In genomic region chr10:80253266-80253962, GRCh38 we compare ENCODE assay signal across 11 cellular contexts. TPM values are rescaled to one million over a fixed set of nuclear protein-coding genes. Genes with fewer than 3 reads are reported as not detected.
A peak's percentile ranks its signal among the peaks of the same experiment; 100 is the strongest.
DNase-seq lines count a peak whose midpoint lies in the region; ATAC-seq, FAIRE-seq and TF ChIP-seq lines count a peak whose summit lies in the region.
"Had no signal": no experiment of that assay in that cellular context is flagged by ENCODE, and none has a peak within 500 bp of the region (broad histone marks: within the 10 kb centered on the region; RNA-seq: fewer than 3 reads in every experiment).

No MANE protein-coding gene starts in this region.

- no peak for TF ChIP-seq CTCF in natural killer cell (IDR thresholded peaks at IDR 0.05)
- no peak for TF ChIP-seq CTCF in GM13977 (IDR thresholded peaks at IDR 0.05; ENCODE audit: extremely low read depth, insufficient read depth, missing control alignments)

- intact Hi-C loops in natural killer cell (cut with micrococcal nuclease) = no loop called here

- peak overlapping the region in 1 of 2 donors; percentile 66 for H3K27ac Mint-ChIP-seq in natural killer cell

- H3K27me3 Mint-ChIP-seq in natural killer cell (ENCODE audit: low read depth in 2 of 2) = peaks cover 5 to 13% of the 10 kb centered on the region in 2 donors

- no peak for FAIRE-seq in GM12891 (lab: Jason Lieb, UNC)

- H3K4me3 Mint-ChIP-seq in natural killer cell = peak overlapping the region; percentile 6

- peak; percentile 53 for DNase-seq in DMS53 (lab: John Stamatoyannopoulos, UW)
- no peak for DNase-seq in DMS53 treated with DMSO at 0.1 percent for 48 hours (lab: John Stamatoyannopoulos, UW; ENCODE audit: unreplicated experiment)
- no peak for DNase-seq in natural killer cell
- no peak for DNase-seq in GM12891 (ENCODE audit: insufficient read length, low spot score)
- DNase-seq in GM13977 (ENCODE audit: low spot score) = no peak
- DNase-seq in activated T-cell treated with anti-CD3 and anti-CD28 coated beads, Interleukin-2, amount 50 U/mL, for 48 hours = no peak
- DNase-seq: psoas muscle had no signal

- H3K36me3 Mint-ChIP-seq in natural killer cell = no peaks in the 10 kb centered on the region

- H3K9me3 Mint-ChIP-seq in natural killer cell = no peaks in the 10 kb centered on the region

- in situ Hi-C loops in GM13977 (cut with MboI; ENCODE audit: low pct_unique_long_range_greater_than_20kb, low sequenced_read_pairs, unreplicated experiment) = no loop called here

- ATAC-seq in GM21825 (IDR thresholded peaks at IDR 0.05; ENCODE audit: unreplicated experiment) (peak; percentile 67), HG03558 (IDR thresholded peaks at IDR 0.05; ENCODE audit: extremely low read depth, unreplicated experiment) (peak; percentile 46), natural killer cell (peak in 2 of 3 donors; percentile 45 to 66)
- ATAC-seq: psoas muscle had no signal

- peaks cover 11 to 19% of the 10 kb centered on the region in 2 donors for H3K4me1 Mint-ChIP-seq in natural killer cell

- no peak for TF ChIP-seq POLR2A in GM12891 (IDR thresholded peaks at IDR 0.05; ENCODE audit: low read depth, low read length)

TF ChIP-seq in GM12891, 5 proteins besides CTCF, POLR2A, EP300 and RAD21:
- TF ChIP-seq PAX5 (IDR thresholded peaks at IDR 0.05; ENCODE audit: insufficient read depth, low read length, severe bottlenecking) = no peak
- no peak for TF ChIP-seq POLR2AphosphoS5 (IDR thresholded peaks at IDR 0.05; ENCODE audit: low read depth, low read length)
- no peak for TF ChIP-seq SPI1 (IDR thresholded peaks at IDR 0.05; ENCODE audit: low read depth, low read length)
- TF ChIP-seq POU2F2 (IDR thresholded peaks at IDR 0.05; ENCODE audit: low read depth, low read length) = no peak

RNA-seq across cellular contexts. Expression of gene MAT1A, which starts 36.0 kb away (rescaled TPM):
- total RNA-seq in natural killer cell = not detected
- 0.03 TPM for polyA plus RNA-seq in GM12891 (2012; ENCODE audit: low read depth, missing spikeins)
- total RNA-seq: dermis microvascular lymphatic vessel endothelial cell, RPMI7951 had no signal
- polyA plus RNA-seq: psoas muscle had no signal

RNA-seq across cellular contexts. Expression of gene ANXA11, which starts 48.1 kb away (rescaled TPM):
- total RNA-seq in natural killer cell = 100 to 1,000 TPM; 213 to 264 (median 245) TPM
- 183 TPM for polyA plus RNA-seq in GM12891 (2012; ENCODE audit: low read depth, missing spikeins)
